29 cellular contexts compared by ENCODE assay signal in genomic region chr15:60737217-60737616, GRCh38.
A peak's percentile ranks its signal among the peaks of the same experiment; 100 is the strongest.
DNase-seq lines count a peak whose midpoint lies in the region; ATAC-seq and TF ChIP-seq lines count a peak whose summit lies in the region.
"Had no signal": no experiment of that assay in that cellular context is flagged by ENCODE, and none has a peak within 500 bp of the region (broad histone marks: within the 10 kb centered on the region; RNA-seq: fewer than 3 reads in every experiment).

No MANE protein-coding gene starts in this region.

- no peaks in the 10 kb centered on the region for H3K4me1 Mint-ChIP-seq in HFFc6 (ENCODE audit: low read depth)
- H3K4me1 Mint-ChIP-seq in T-helper 17 cell = peaks cover 25% of the 10 kb centered on the region
- H3K4me1 Mint-ChIP-seq in activated T-helper 17 cell treated with anti-CD3 and anti-CD28 coated beads, Interleukin-2, amount 50 U/mL, for 72 hours = peaks cover 39% of the 10 kb centered on the region

- H3K27ac ChIP-seq in iPS DF 6.9 (ENCODE audit: low read length) = no peak overlapping the region
- H3K27ac ChIP-seq: brain microvascular endothelial cell, GM23248, left lung, VCaP had no signal

- DNase-seq in BE2C = no peak
- DNase-seq in HFFc6 = no peak
- no peak for DNase-seq in T-helper 17 cell
- peak; percentile 4 for DNase-seq in iPS DF 6.9 (ENCODE audit: low read depth, low spot score)
- DNase-seq in H4 (ENCODE audit: low spot score) = no peak
- DNase-seq: activated CD4-positive, alpha-beta T cell treated with anti-CD3 and anti-CD28 coated beads for 48 hours; activated CD8-positive, alpha-beta memory T cell treated with anti-CD3 and anti-CD28 coated beads for 24 hours; activated T-cell treated with anti-CD3 and anti-CD28 coated beads for 4 hours; amygdala; brain microvascular endothelial cell; Calu3; CD4-positive, CD25-positive, alpha-beta regulatory T cell; DMS79; GM23248; hippocampal formation; left lung; NCI-H1105; NCI-H187 treated with DMSO at 0.1 percent for 48 hours; NK-92 treated with Interleukin-12 subunit alpha and Interleukin-12 subunit beta, amount 100 ng/mL, for 24 hours; SIG-M5; stimulated activated naive CD4-positive, alpha-beta T cell treated with Interleukin-2 at 50 U/mL for 16 hours; SW 1271; T1000 had no signal

- H3K27me3 Mint-ChIP-seq in HFFc6 (ENCODE audit: insufficient read depth) (peaks cover 10% of the 10 kb centered on the region), T-helper 17 cell (no peaks in the 10 kb centered on the region)
- no peaks in the 10 kb centered on the region for H3K27me3 Mint-ChIP-seq in activated T-helper 17 cell treated with anti-CD3 and anti-CD28 coated beads, Interleukin-2, amount 50 U/mL, for 72 hours
- H3K27me3 Mint-ChIP-seq: CD4-positive, CD25-positive, alpha-beta regulatory T cell had no signal

- no peaks in the 10 kb centered on the region for H3K27me3 ChIP-seq in BE2C
- H3K27me3 ChIP-seq in iPS DF 6.9 (ENCODE audit: control insufficient read depth, insufficient read depth, low read length) = no peaks in the 10 kb centered on the region
- H3K27me3 ChIP-seq: brain microvascular endothelial cell, left lung had no signal

- TF ChIP-seq CTCF in BE2C (IDR thresholded peaks at IDR 0.05; ENCODE audit: low read depth, low read length) (peak; percentile 21; the same call in 1 of the 2 replicates), HFFc6 (IDR thresholded peaks at IDR 0.05) (peak; percentile 31; the same call in 1 of the 2 replicates)

- H3K4me1 ChIP-seq in BE2C (no peaks in the 10 kb centered on the region), iPS DF 6.9 (ENCODE audit: control insufficient read depth, insufficient read depth, low read length) (no peaks in the 10 kb centered on the region)
- H3K4me1 ChIP-seq: left lung had no signal

- peaks cover 25% of the 10 kb centered on the region for H3K9me3 Mint-ChIP-seq in HFFc6
- H3K9me3 Mint-ChIP-seq in activated T-helper 17 cell treated with anti-CD3 and anti-CD28 coated beads, Interleukin-2, amount 50 U/mL, for 72 hours = peaks cover 17% of the 10 kb centered on the region

- H3K9me3 ChIP-seq in BE2C (no peaks in the 10 kb centered on the region), T-helper 17 cell (ENCODE audit: control insufficient read depth, low read length, poor library complexity, severe bottlenecking) (no peaks in the 10 kb centered on the region), iPS DF 6.9 (ENCODE audit: control insufficient read depth, insufficient read depth, low read length) (no peaks in the 10 kb centered on the region)

- H3K4me3 Mint-ChIP-seq in HFFc6 = no peak overlapping the region
- no peak overlapping the region for H3K4me3 Mint-ChIP-seq in T-helper 17 cell
- H3K4me3 Mint-ChIP-seq in activated T-helper 17 cell treated with anti-CD3 and anti-CD28 coated beads, Interleukin-2, amount 50 U/mL, for 72 hours = no peak overlapping the region
- H3K4me3 Mint-ChIP-seq: CD4-positive, CD25-positive, alpha-beta regulatory T cell had no signal

- no peak overlapping the region for H3K27ac Mint-ChIP-seq in HFFc6
- peak overlapping the region; percentile 94 for H3K27ac Mint-ChIP-seq in T-helper 17 cell
- H3K27ac Mint-ChIP-seq in activated T-helper 17 cell treated with anti-CD3 and anti-CD28 coated beads, Interleukin-2, amount 50 U/mL, for 72 hours = no peak overlapping the region
- H3K27ac Mint-ChIP-seq: activated naive CD4-positive, alpha-beta T cell treated with anti-CD3 and anti-CD28 coated beads, Interleukin-2, amount 50 U/mL, for 72 hours; CD4-positive, CD25-positive, alpha-beta regulatory T cell had no signal

- WGBS in iPS DF 6.9 (ENCODE audit: insufficient coverage, insufficient read length) = no CpG with 5 or more reads among the region's 4 CpGs

- ATAC-seq in T-helper 17 cell (no peak), HG02623 (IDR thresholded peaks at IDR 0.05; ENCODE audit: unreplicated experiment) (no peak), HG03442 (IDR thresholded peaks at IDR 0.05; ENCODE audit: unreplicated experiment) (no peak)
- ATAC-seq in activated T-helper 17 cell treated with anti-CD3 and anti-CD28 coated beads, Interleukin-2, amount 50 U/mL, for 72 hours (replicated peaks) = no peak
- ATAC-seq: activated naive CD4-positive, alpha-beta T cell treated with anti-CD3 and anti-CD28 coated beads, Interleukin-2, amount 50 U/mL, for 72 hours; left lung had no signal

- H3K36me3 Mint-ChIP-seq in HFFc6 (ENCODE audit: low read depth) = peaks cover 18% of the 10 kb centered on the region
- peaks cover 5% of the 10 kb centered on the region for H3K36me3 Mint-ChIP-seq in T-helper 17 cell (ENCODE audit: low read depth)
- H3K36me3 Mint-ChIP-seq in activated T-helper 17 cell treated with anti-CD3 and anti-CD28 coated beads, Interleukin-2, amount 50 U/mL, for 72 hours (ENCODE audit: low read depth) = peaks cover 20% of the 10 kb centered on the region

- no peak overlapping the region for H3K4me3 ChIP-seq in BE2C (ENCODE audit: low read depth, low read length)
- H3K4me3 ChIP-seq in iPS DF 6.9 (ENCODE audit: low read length) = no peak overlapping the region
- H3K4me3 ChIP-seq: GM23248, left lung, smooth muscle cell had no signal

- no peaks in the 10 kb centered on the region for H3K36me3 ChIP-seq in BE2C
- no peaks in the 10 kb centered on the region for H3K36me3 ChIP-seq in iPS DF 6.9 (ENCODE audit: control insufficient read depth, insufficient read depth, low read length)
- H3K36me3 ChIP-seq: brain microvascular endothelial cell, left lung had no signal
